Comparison of ENCODE assay signal across 1 cellular context in genomic region chr17:8383143-8383974, GRCh38.
TF ChIP-seq lines count a peak whose summit lies in the region.

Gene RPL26 (minus strand): TSS chr17:8383193. CDS start chr17:8382310, 883 bp downstream.

TF ChIP-seq in HepG2, 621 proteins besides CTCF, POLR2A, EP300 and RAD21 (continued from another document and continues in another):
- TF ChIP-seq ZNF720 (CRISPR knock-in tag; IDR thresholded peaks at IDR 0.05) (0 out of 2 replicates have a peak, but pooled peaks have one; percentile 46), IRF2 (CRISPR knock-in tag; IDR thresholded peaks at IDR 0.05) (peak; percentile 90), E2F2 (CRISPR knock-in tag; IDR thresholded peaks at IDR 0.05; ENCODE audit: borderline replicate concordance) (no peak), LBX2 (CRISPR knock-in tag; IDR thresholded peaks at IDR 0.05; ENCODE audit: borderline replicate concordance) (no peak), FOXO1 (CRISPR knock-in tag; IDR thresholded peaks at IDR 0.05) (no peak; the same call in 1 of the 2 replicates), ZNF576 (CRISPR knock-in tag; IDR thresholded peaks at IDR 0.05) (no peak), ZNF569 (CRISPR knock-in tag; IDR thresholded peaks at IDR 0.05; ENCODE audit: borderline replicate concordance) (no peak), ZMYM4 (CRISPR knock-in tag; IDR thresholded peaks at IDR 0.05) (peak; percentile 98), ASH2L (IDR thresholded peaks at IDR 0.05; ENCODE audit: insufficient read length, low read depth, low read length) (peak; percentile 56), ZNF501 (CRISPR knock-in tag; IDR thresholded peaks at IDR 0.05) (peak; percentile 83), MXI1 (IDR thresholded peaks at IDR 0.05; ENCODE audit: borderline replicate concordance, low read depth, low read length) (peak; percentile 86; the same call in 2 of the 3 replicates), CREBL2 (CRISPR knock-in tag; IDR thresholded peaks at IDR 0.05; ENCODE audit: borderline replicate concordance) (no peak), CENPX (CRISPR knock-in tag; IDR thresholded peaks at IDR 0.05) (no peak), ZNF275 (CRISPR knock-in tag; IDR thresholded peaks at IDR 0.05; ENCODE audit: borderline replicate concordance) (no peak; the same call in 1 of the 2 replicates), ZUFSP (CRISPR knock-in tag; IDR thresholded peaks at IDR 0.05; ENCODE audit: borderline replicate concordance) (no peak), DNMT1 (CRISPR knock-in tag; IDR thresholded peaks at IDR 0.05) (peak; percentile 89), ZNF839 (CRISPR knock-in tag; IDR thresholded peaks at IDR 0.05; ENCODE audit: borderline replicate concordance) (no peak), ZNF547 (CRISPR knock-in tag; IDR thresholded peaks at IDR 0.05) (no peak), TCF7L2 (IDR thresholded peaks at IDR 0.05; ENCODE audit: low read depth, low read length) (no peak), SRF (IDR thresholded peaks at IDR 0.05; ENCODE audit: low read depth, low read length) (peak; percentile 66; the same call in 1 of the 2 replicates), RNF219 (CRISPR knock-in tag; IDR thresholded peaks at IDR 0.05) (0 out of 2 replicates have a peak, but pooled peaks have one; percentile 60), TFE3 (CRISPR knock-in tag; IDR thresholded peaks at IDR 0.05) (peak; percentile 29; the same call in 1 of the 2 replicates), ERF (CRISPR knock-in tag; IDR thresholded peaks at IDR 0.05) (peak; percentile 77; the same call in 1 of the 2 replicates), CBX5 (CRISPR knock-in tag; IDR thresholded peaks at IDR 0.05; ENCODE audit: borderline replicate concordance) (no peak; the same call in 1 of the 2 replicates), SSRP1 (CRISPR knock-in tag; IDR thresholded peaks at IDR 0.05) (no peak), ZNF3 (CRISPR knock-in tag; IDR thresholded peaks at IDR 0.05) (no peak), HIC2 (CRISPR knock-in tag; IDR thresholded peaks at IDR 0.05; ENCODE audit: low read depth) (no peak), ZFP91 (CRISPR knock-in tag; IDR thresholded peaks at IDR 0.05; ENCODE audit: borderline replicate concordance) (peak; percentile 84), ZNF441 (CRISPR knock-in tag; IDR thresholded peaks at IDR 0.05; ENCODE audit: borderline replicate concordance) (peak; percentile 61; the same call in 1 of the 2 replicates), CHD2 (IDR thresholded peaks at IDR 0.05; ENCODE audit: low read depth, low read length) (peak; percentile 96), ZNF607 (CRISPR knock-in tag; IDR thresholded peaks at IDR 0.05; ENCODE audit: borderline replicate concordance) (peak; percentile 55; the same call in 1 of the 2 replicates), ZBTB2 (CRISPR knock-in tag; IDR thresholded peaks at IDR 0.05; ENCODE audit: low read depth) (peak; percentile 79), ELF3 (CRISPR knock-in tag; IDR thresholded peaks at IDR 0.05) (peak; percentile 68), SMAD1 (CRISPR knock-in tag; IDR thresholded peaks at IDR 0.05; ENCODE audit: borderline replicate concordance, low read depth) (no peak; the same call in 1 of the 2 replicates), HNF4G (IDR thresholded peaks at IDR 0.05; ENCODE audit: borderline replicate concordance, low read depth, low read length) (no peak), HNF4G (CRISPR knock-in tag; IDR thresholded peaks at IDR 0.05; ENCODE audit: borderline replicate concordance, low read depth) (no peak), SMARCE1 (IDR thresholded peaks at IDR 0.05; ENCODE audit: borderline replicate concordance) (no peak), ZBTB43 (CRISPR knock-in tag; conservative IDR thresholded peaks at IDR 0.05) (peak; percentile 62; the same call in 1 of the 2 replicates), THRA (CRISPR knock-in tag; IDR thresholded peaks at IDR 0.05; ENCODE audit: borderline replicate concordance) (no peak; the same call in 1 of the 2 replicates), TBL1XR1 (IDR thresholded peaks at IDR 0.05; ENCODE audit: borderline replicate concordance, low read length, partially characterized antibody) (peak; percentile 20)
